In genomic region chr2:222892321-222892720, GRCh38 we compare ENCODE assay signal across 13 cellular contexts. TPM values are rescaled to one million over a fixed set of nuclear protein-coding genes. Genes with fewer than 3 reads are reported as not detected.
A peak's percentile ranks its signal among the peaks of the same experiment; 100 is the strongest.
DNase-seq lines count a peak whose midpoint lies in the region; ATAC-seq and TF ChIP-seq lines count a peak whose summit lies in the region.
"Had no signal": no experiment of that assay in that cellular context is flagged by ENCODE, and none has a peak within 500 bp of the region (broad histone marks: within the 10 kb centered on the region; RNA-seq: fewer than 3 reads in every experiment).

No MANE protein-coding gene starts in this region.

- 87% methylated on average over 2 of the region's 2 CpGs for WGBS in SK-N-SH (ENCODE audit: low lambda C conversion rate)

- 0 out of 2 replicates have a peak overlapping the region, but pooled peaks have one; percentile 7 for H3K4me2 ChIP-seq in SK-N-SH

- no peaks in the 10 kb centered on the region for H3K9me3 ChIP-seq in SK-N-SH
- no peaks in the 10 kb centered on the region for H3K9me3 ChIP-seq in thoracic aorta
- H3K9me3 ChIP-seq: colonic mucosa had no signal

- no peak for TF ChIP-seq CTCF in SK-N-SH (IDR thresholded peaks at IDR 0.05)
- no peak for TF ChIP-seq CTCF in astrocyte of the spinal cord (IDR thresholded peaks at IDR 0.05; ENCODE audit: low read depth, low read length)
- TF ChIP-seq CTCF in thoracic aorta (IDR thresholded peaks at IDR 0.05) = no peak

- DNase-seq in SK-N-SH (no peak), astrocyte of the spinal cord (ENCODE audit: low read depth, low spot score) (peak; percentile 37), hepatic stellate cell (ENCODE audit: low spot score) (peak; percentile 36), thoracic aorta (ENCODE audit: low spot score) (no peak), posterior vena cava (ENCODE audit: low spot score) (no peak), NCI-H2107 treated with DMSO at 0.1 percent for 48 hours (lab: John Stamatoyannopoulos, UW; ENCODE audit: unreplicated experiment) (no peak), ecto neural progenitor cell (ENCODE audit: low spot score) (no peak)
- DNase-seq: activated B cell treated with CpG ODN at 0.5 μM for 24 hours; colonic mucosa; NCI-H1436 treated with DMSO at 0.1 percent for 48 hours; PC-3; stimulated activated naive CD8-positive, alpha-beta T cell treated with anti-CD3 and anti-CD28 coated beads, Interleukin-15, amount 100 ng/mL, for 72 hours had no signal

- CTCF ChIA-PET in SK-N-SH (lab: Yijun Ruan, JAX) = interaction anchor here (1.0 to 3.8 kb wide), 2 partner anchors 10 to 202 kb away, joined by 3 to 26 read pairs; no protein-coding TSS in a partner anchor

- H3K36me3 ChIP-seq in SK-N-SH (replicated peaks in 1 of 2; ENCODE audit: control insufficient read depth in 1 of 2, insufficient read depth in 2 of 2, low read length in 1 of 2) (peaks cover 0 to 5% of the 10 kb centered on the region in 2 experiments), thoracic aorta (no peaks in the 10 kb centered on the region)
- H3K36me3 ChIP-seq: colonic mucosa had no signal

- in situ Hi-C loops in astrocyte of the spinal cord (cut with HindIII; ENCODE audit: low sequenced_read_pairs) = no loop called here

- H3K27me3 ChIP-seq in SK-N-SH (ENCODE audit: insufficient read depth) (no peaks in the 10 kb centered on the region), thoracic aorta (replicated peaks; ENCODE audit: insufficient read depth) (no peaks in the 10 kb centered on the region)
- H3K27me3 ChIP-seq: colonic mucosa had no signal

- peaks cover 42% of the 10 kb centered on the region for H3K79me2 ChIP-seq in SK-N-SH (ENCODE audit: insufficient read depth)

- no peaks in the 10 kb centered on the region for H3F3A ChIP-seq in SK-N-SH (replicated peaks; ENCODE audit: insufficient read depth)

- H4K20me1 ChIP-seq in SK-N-SH (ENCODE audit: insufficient read depth) = no peaks in the 10 kb centered on the region; the same call in 1 of the 2 replicates

- ATAC-seq in SK-N-SH treated with all-trans-retinoic acid at 6 μM for 48 hours (no peak), thoracic aorta (ENCODE audit: insufficient number of reproducible peaks, low FRiP score, low read depth) (no peak)
- ATAC-seq: PC-3; stimulated activated naive CD8-positive, alpha-beta T cell treated with anti-CD3 and anti-CD28 coated beads, Interleukin-15, amount 100 ng/mL, for 72 hours had no signal

- H3K9ac ChIP-seq in SK-N-SH = no peak overlapping the region

- H3K4me3 ChIP-seq in SK-N-SH (ENCODE audit: low read depth in 2 of 2, low read length in 1 of 2) (no peak overlapping the region), astrocyte of the spinal cord (ENCODE audit: low read depth, low read length) (no peak overlapping the region), thoracic aorta (peak overlapping the region; percentile 37)
- H3K4me3 ChIP-seq: colonic mucosa had no signal

- POLR2A ChIA-PET in SK-N-SH (lab: Yijun Ruan, JAX) = no interaction called here

- intact Hi-C loops in posterior vena cava (cut with DNase I) = no loop called here

- no peaks in the 10 kb centered on the region; a peak in 2 of 4 replicates for H3K4me1 ChIP-seq in SK-N-SH (ENCODE audit: control insufficient read depth in 1 of 2, insufficient read depth in 2 of 2, low read depth in 1 of 2, low read length in 1 of 2)
- peaks cover 32 to 35% of the 10 kb centered on the region in 2 donors for H3K4me1 ChIP-seq in thoracic aorta (ENCODE audit: control insufficient read depth in 1 of 2, low read depth in 2 of 2)
- H3K4me1 ChIP-seq: colonic mucosa had no signal

- no peak overlapping the region for H2AFZ ChIP-seq in SK-N-SH (ENCODE audit: low read depth)

- 0 out of 4 replicates have a peak overlapping the region, but pooled peaks of 1 of the 2 experiments have one; percentile 6 for H3K27ac ChIP-seq in SK-N-SH (ENCODE audit: low read depth in 2 of 2, low read length in 1 of 2)
- peak overlapping the region in 1 of 2 donors; percentile 20 for H3K27ac ChIP-seq in thoracic aorta
- H3K27ac ChIP-seq: colonic mucosa had no signal

- TF ChIP-seq RAD21 in SK-N-SH (IDR thresholded peaks at IDR 0.05; ENCODE audit: low read length) = no peak

- no peaks in the 10 kb centered on the region for H3K9me2 ChIP-seq in SK-N-SH

- TF ChIP-seq EP300 in SK-N-SH (IDR thresholded peaks at IDR 0.05; ENCODE audit: borderline replicate concordance in 1 of 2, low read depth in 1 of 2, low read length in 1 of 2) = no peak

TF ChIP-seq in SK-N-SH, 30 proteins besides CTCF, POLR2A, EP300 and RAD21 (continues in another document):
- TF ChIP-seq MXI1 (IDR thresholded peaks at IDR 0.05; ENCODE audit: low read depth, low read length) (no peak), NFIC (IDR thresholded peaks at IDR 0.05; ENCODE audit: borderline replicate concordance) (no peak), GATA2 (CRISPR knock-in tag; IDR thresholded peaks at IDR 0.05) (no peak), SIN3A (IDR thresholded peaks at IDR 0.05; ENCODE audit: borderline replicate concordance, low read depth, low read length) (no peak), GABPA (IDR thresholded peaks at IDR 0.05; ENCODE audit: low read depth) (no peak), USF1 (IDR thresholded peaks at IDR 0.05; ENCODE audit: borderline replicate concordance, low read depth) (no peak)

TF ChIP-seq in SK-N-SH treated with all-trans-retinoic acid at 6 μM for 48 hours, 23 proteins besides CTCF, POLR2A, EP300 and RAD21:
- TF ChIP-seq, protein P1, sequence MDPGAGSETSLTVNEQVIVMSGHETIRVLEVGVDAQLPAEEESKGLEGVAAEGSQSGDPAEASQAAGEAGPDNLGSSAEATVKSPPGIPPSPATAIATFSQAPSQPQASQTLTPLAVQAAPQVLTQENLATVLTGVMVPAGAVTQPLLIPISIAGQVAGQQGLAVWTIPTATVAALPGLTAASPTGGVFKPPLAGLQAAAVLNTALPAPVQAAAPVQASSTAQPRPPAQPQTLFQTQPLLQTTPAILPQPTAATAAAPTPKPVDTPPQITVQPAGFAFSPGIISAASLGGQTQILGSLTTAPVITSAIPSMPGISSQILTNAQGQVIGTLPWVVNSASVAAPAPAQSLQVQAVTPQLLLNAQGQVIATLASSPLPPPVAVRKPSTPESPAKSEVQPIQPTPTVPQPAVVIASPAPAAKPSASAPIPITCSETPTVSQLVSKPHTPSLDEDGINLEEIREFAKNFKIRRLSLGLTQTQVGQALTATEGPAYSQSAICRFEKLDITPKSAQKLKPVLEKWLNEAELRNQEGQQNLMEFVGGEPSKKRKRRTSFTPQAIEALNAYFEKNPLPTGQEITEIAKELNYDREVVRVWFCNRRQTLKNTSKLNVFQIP (CRISPR knock-in tag; IDR thresholded peaks at IDR 0.05; ENCODE audit: borderline replicate concordance, low read depth) = no peak
- TF ChIP-seq SNAI2 (CRISPR knock-in tag; IDR thresholded peaks at IDR 0.05) = no peak
- no peak for TF ChIP-seq ZNF70 (CRISPR knock-in tag; IDR thresholded peaks at IDR 0.05)
- no peak for TF ChIP-seq ZC3H10 (CRISPR knock-in tag; IDR thresholded peaks at IDR 0.05)
- no peak for TF ChIP-seq TCF4 (CRISPR knock-in tag; IDR thresholded peaks at IDR 0.05; ENCODE audit: borderline replicate concordance)
- TF ChIP-seq ESRRG (CRISPR knock-in tag; IDR thresholded peaks at IDR 0.05) = no peak
- TF ChIP-seq RARB (CRISPR knock-in tag; IDR thresholded peaks at IDR 0.05) = no peak
- no peak for TF ChIP-seq ZFP30 (CRISPR knock-in tag; IDR thresholded peaks at IDR 0.05)
- TF ChIP-seq BACH2 (CRISPR knock-in tag; IDR thresholded peaks at IDR 0.05; ENCODE audit: borderline replicate concordance) = no peak
- no peak for TF ChIP-seq GLIS3 (CRISPR knock-in tag; IDR thresholded peaks at IDR 0.05)
- TF ChIP-seq ISL1 (CRISPR knock-in tag; IDR thresholded peaks at IDR 0.05) = no peak
- no peak for TF ChIP-seq TSHZ2 (CRISPR knock-in tag; IDR thresholded peaks at IDR 0.05)
- no peak for TF ChIP-seq PPARA (CRISPR knock-in tag; IDR thresholded peaks at IDR 0.05; ENCODE audit: borderline replicate concordance)
- TF ChIP-seq, protein P2, sequence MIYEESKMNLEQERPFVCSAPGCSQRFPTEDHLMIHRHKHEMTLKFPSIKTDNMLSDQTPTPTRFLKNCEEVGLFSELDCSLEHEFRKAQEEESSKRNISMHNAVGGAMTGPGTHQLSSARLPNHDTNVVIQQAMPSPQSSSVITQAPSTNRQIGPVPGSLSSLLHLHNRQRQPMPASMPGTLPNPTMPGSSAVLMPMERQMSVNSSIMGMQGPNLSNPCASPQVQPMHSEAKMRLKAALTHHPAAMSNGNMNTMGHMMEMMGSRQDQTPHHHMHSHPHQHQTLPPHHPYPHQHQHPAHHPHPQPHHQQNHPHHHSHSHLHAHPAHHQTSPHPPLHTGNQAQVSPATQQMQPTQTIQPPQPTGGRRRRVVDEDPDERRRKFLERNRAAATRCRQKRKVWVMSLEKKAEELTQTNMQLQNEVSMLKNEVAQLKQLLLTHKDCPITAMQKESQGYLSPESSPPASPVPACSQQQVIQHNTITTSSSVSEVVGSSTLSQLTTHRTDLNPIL (CRISPR knock-in tag; IDR thresholded peaks at IDR 0.05; ENCODE audit: low read depth) = no peak
- TF ChIP-seq CSDC2 (CRISPR knock-in tag; IDR thresholded peaks at IDR 0.05) = no peak

RNA-seq across cellular contexts. Expression of gene ACSL3, which starts 31.5 kb away (rescaled TPM):
- 15.7 and 25.2 TPM in 2 replicates for polyA plus RNA-seq in SK-N-SH (2012; rRNA removed)
- 23.5 and 24.5 TPM in 2 replicates for polyA plus RNA-seq in SK-N-SH (2012; cell fraction: cytosol; rRNA removed)
- polyA plus RNA-seq in SK-N-SH (2012; cell fraction: nucleus; rRNA removed) = 9.1 and 18.4 TPM in 2 replicates
- total RNA-seq in thoracic aorta (10 to 100 TPM; 65.1 to 79.0 TPM), posterior vena cava (10 to 100 TPM; 52.2 to 54.6 TPM)

Comparison
In these comparisons a context has a peak if more than half of its experiments do, and no peak if none do; other contexts are left out.
1. DNase-seq: peak in astrocyte of the spinal cord (single experiment) and hepatic stellate cell (single experiment); none in SK-N-SH (single experiment), thoracic aorta (single experiment), posterior vena cava (single experiment), NCI-H2107 treated with DMSO at 0.1 percent for 48 hours (single experiment) and ecto neural progenitor cell (single experiment).